ENCODE assay signal across 8 cellular contexts in the genomic region with DNA sequence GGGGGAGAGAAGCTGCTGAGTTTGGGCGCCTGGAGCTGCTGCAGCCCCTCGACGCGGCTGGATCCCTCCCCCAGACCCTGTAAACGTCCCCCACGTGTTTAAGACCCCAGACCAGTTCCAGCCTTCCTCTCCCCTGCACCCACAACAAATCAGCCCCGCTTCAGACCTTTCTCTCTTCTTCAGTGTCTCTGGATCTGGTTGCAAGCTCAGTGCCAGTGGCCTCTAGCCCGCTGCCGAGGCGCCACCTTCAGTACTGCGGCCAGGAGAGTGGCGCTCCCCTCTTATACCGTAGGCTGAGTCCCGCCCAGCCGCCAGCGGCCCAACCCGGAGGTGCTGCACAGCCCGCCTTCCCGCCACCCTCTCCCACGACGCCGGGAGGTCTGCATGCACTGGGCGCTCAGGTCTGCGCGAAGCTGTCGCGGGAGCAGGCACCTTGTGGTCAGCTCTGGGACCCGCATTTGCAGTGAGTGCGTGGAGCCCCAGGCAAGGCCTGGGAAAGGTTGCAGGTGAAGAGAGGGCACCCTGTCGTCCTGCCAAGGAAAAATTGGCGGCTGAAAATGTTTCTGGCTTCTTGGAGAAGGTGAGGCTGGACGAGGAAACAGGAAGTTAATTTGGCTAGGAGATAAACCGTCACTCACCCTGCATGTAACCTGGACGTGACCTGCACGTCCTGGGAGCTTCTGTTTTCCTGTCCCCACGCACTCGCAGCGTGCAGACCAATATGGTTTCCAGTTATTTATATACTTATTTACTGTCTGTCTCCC. TPM values are rescaled to one million over a fixed set of nuclear protein-coding genes. Genes with fewer than 3 reads are reported as not detected.
DNase-seq lines count a peak whose midpoint lies in the region; ATAC-seq, FAIRE-seq and TF ChIP-seq lines count a peak whose summit lies in the region.

A gene with protein sequence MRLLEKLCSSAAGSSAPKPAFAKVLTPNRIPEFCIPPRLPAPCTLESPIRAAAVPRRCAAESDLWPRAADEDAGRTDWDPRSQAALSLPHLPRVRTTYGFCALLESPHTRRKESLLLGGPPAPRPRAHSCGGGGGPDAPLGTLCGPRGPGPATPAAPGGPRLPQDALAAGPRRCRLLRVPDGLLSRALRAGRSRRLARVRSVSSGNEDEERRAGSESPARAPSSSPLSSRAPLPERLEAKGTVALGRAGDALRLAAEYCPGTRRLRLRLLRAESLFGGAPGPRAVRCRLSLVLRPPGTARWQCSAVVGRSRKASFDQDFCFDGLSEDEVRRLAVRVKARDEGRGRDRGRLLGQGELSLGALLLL (minus strand): TSS at position 257 of the 764 bp plus-strand sequence. CDS start 301 bp downstream, outside the sequence.

- H3K4me3 ChIP-seq in ascending aorta (peak within 1 kb of the TSS; percentile 18 to 60), iPS-18a (ENCODE audit: low read length) (peak within 1 kb of the TSS; percentile 53), skin epidermis (peak within 1 kb of the TSS; percentile 24 to 54 (median 32))

- H3K9ac ChIP-seq in iPS-18a (ENCODE audit: low read length): no peak within 1 kb of the TSS

- no peaks in the 10 kb centered on the region for H3K36me3 ChIP-seq in ascending aorta
- H3K36me3 ChIP-seq in iPS-18a (ENCODE audit: control insufficient read depth, low read depth, low read length): no peaks in the 10 kb centered on the region

- intact Hi-C loops in ascending aorta (cut with DNase I): no loop called here

- FAIRE-seq in GM12892 (lab: Jason Lieb, UNC): no peak

- peak; percentile 61 to 65 for DNase-seq in AML-193 (lab: John Stamatoyannopoulos, UW)
- DNase-seq in NCI-H1092 (lab: John Stamatoyannopoulos, UW): peak; percentile 6
- no peak for DNase-seq in ascending aorta (ENCODE audit: low spot score in 2 of 2)
- DNase-seq in pons (ENCODE audit: low spot score): no peak
- DNase-seq in GM12892 (ENCODE audit: insufficient read length): no peak

- H3K27me3 ChIP-seq in ascending aorta: peaks cover 4% of the 10 kb centered on the region
- H3K27me3 ChIP-seq in iPS-18a (ENCODE audit: control insufficient read depth, insufficient read depth, low read length): peaks cover 62% of the 10 kb centered on the region

- no peak for TF ChIP-seq POLR2A in GM12892 (IDR thresholded peaks at IDR 0.05; ENCODE audit: low read depth, low read length)

- H3K4me1 ChIP-seq in ascending aorta (peaks cover 0 to 10% of the 10 kb centered on the region in 2 donors), iPS-18a (ENCODE audit: control insufficient read depth, low read depth, low read length) (no peaks in the 10 kb centered on the region)

- ATAC-seq in HG03439 (IDR thresholded peaks at IDR 0.05; ENCODE audit: unreplicated experiment): no peak

- no peak within 1 kb of the TSS for H3K27ac ChIP-seq in ascending aorta
- no peak within 1 kb of the TSS for H3K27ac ChIP-seq in iPS-18a (ENCODE audit: low read length)
- H3K27ac ChIP-seq in skin epidermis: peak within 1 kb of the TSS in 13 of 21 experiments; percentile 6 to 64 (median 20)

- no peak for TF ChIP-seq CTCF in ascending aorta (IDR thresholded peaks at IDR 0.05)

- H3K9me3 ChIP-seq in ascending aorta: no peaks in the 10 kb centered on the region
- no peaks in the 10 kb centered on the region for H3K9me3 ChIP-seq in iPS-18a (ENCODE audit: control insufficient read depth, low read depth, low read length)

RNA-seq across cellular contexts. Expression of the gene that starts here (rescaled TPM):
- 100 TPM for total RNA-seq in ascending aorta
- polyA plus RNA-seq in GM12892 (2012; ENCODE audit: missing spikeins): not detected

Comparison
In these comparisons a context has a peak if more than half of its experiments do, and no peak if none do; other contexts are left out.
1. DNase-seq: peak in AML-193 (2 of 2) and NCI-H1092 (single experiment); none in ascending aorta (0 of 2), pons (single experiment) and GM12892 (single experiment).
2. H3K27ac ChIP-seq: peak in skin epidermis (13 of 21); none in ascending aorta (0 of 2) and iPS-18a (single experiment).
3. Peak in every context shown above with its lines, with median percentiles within 50 percentile points of each other: H3K4me3 ChIP-seq.